1 cellular context compared by ENCODE assay signal in genomic region chr7:5041047-5041446, GRCh38.
TF ChIP-seq lines count a peak whose summit lies in the region.

No MANE protein-coding gene starts in this region.

TF ChIP-seq in GM23338, 12 proteins besides CTCF, POLR2A, EP300 and RAD21 (continued from another document):
- TF ChIP-seq, protein P1, sequence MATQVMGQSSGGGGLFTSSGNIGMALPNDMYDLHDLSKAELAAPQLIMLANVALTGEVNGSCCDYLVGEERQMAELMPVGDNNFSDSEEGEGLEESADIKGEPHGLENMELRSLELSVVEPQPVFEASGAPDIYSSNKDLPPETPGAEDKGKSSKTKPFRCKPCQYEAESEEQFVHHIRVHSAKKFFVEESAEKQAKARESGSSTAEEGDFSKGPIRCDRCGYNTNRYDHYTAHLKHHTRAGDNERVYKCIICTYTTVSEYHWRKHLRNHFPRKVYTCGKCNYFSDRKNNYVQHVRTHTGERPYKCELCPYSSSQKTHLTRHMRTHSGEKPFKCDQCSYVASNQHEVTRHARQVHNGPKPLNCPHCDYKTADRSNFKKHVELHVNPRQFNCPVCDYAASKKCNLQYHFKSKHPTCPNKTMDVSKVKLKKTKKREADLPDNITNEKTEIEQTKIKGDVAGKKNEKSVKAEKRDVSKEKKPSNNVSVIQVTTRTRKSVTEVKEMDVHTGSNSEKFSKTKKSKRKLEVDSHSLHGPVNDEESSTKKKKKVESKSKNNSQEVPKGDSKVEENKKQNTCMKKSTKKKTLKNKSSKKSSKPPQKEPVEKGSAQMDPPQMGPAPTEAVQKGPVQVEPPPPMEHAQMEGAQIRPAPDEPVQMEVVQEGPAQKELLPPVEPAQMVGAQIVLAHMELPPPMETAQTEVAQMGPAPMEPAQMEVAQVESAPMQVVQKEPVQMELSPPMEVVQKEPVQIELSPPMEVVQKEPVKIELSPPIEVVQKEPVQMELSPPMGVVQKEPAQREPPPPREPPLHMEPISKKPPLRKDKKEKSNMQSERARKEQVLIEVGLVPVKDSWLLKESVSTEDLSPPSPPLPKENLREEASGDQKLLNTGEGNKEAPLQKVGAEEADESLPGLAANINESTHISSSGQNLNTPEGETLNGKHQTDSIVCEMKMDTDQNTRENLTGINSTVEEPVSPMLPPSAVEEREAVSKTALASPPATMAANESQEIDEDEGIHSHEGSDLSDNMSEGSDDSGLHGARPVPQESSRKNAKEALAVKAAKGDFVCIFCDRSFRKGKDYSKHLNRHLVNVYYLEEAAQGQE (IDR thresholded peaks at IDR 0.05; ENCODE audit: unreplicated experiment), result no peak
- TF ChIP-seq ETS1 (IDR thresholded peaks at IDR 0.05) (no peak), ZNF462 (CRISPR knock-in tag; IDR thresholded peaks at IDR 0.05) (no peak), JUNB (IDR thresholded peaks at IDR 0.05; ENCODE audit: unreplicated experiment) (no peak), EZH2phosphoT487 (IDR thresholded peaks at IDR 0.05; ENCODE audit: unreplicated experiment) (no peak), STAT1 (IDR thresholded peaks at IDR 0.05; ENCODE audit: unreplicated experiment) (no peak), EZH2 (IDR thresholded peaks at IDR 0.05; ENCODE audit: low read depth, unreplicated experiment) (no peak), ZNF114 (CRISPR knock-in tag; IDR thresholded peaks at IDR 0.05) (no peak), CREB1 (CRISPR knock-in tag; IDR thresholded peaks at IDR 0.05; ENCODE audit: low read depth) (no peak)
